ENCODE assay signal across 1 cellular context in genomic region chr4:23006756-23007155, GRCh38.
TF ChIP-seq lines count a peak whose summit lies in the region.

No MANE protein-coding gene starts in this region.

TF ChIP-seq in SK-N-SH, 30 proteins besides CTCF, POLR2A, EP300 and RAD21 (continued from another document):
- no peak for TF ChIP-seq GATA2 (CRISPR knock-in tag; IDR thresholded peaks at IDR 0.05)
